Comparison of ENCODE assay signal across 13 cellular contexts in genomic region chr5:57225553-57225952, GRCh38.
"Had no signal": no experiment of that assay in that cellular context is flagged by ENCODE, and none has a peak within 500 bp of the region (broad histone marks: within the 10 kb centered on the region; RNA-seq: fewer than 3 reads in every experiment).

No MANE protein-coding gene starts in this region.

- H3K27me3 Mint-ChIP-seq: activated CD8-positive, alpha-beta memory T cell treated with anti-CD3 and anti-CD28 coated beads, Interleukin-2, amount 10 ng/mL, durations not matched to agents 7 days and 5 days; naive thymus-derived CD4-positive, alpha-beta T cell had no signal

- DNase-seq: activated CD4-positive, alpha-beta T cell treated with anti-CD3 and anti-CD28 coated beads for 4 hours; activated CD8-positive, alpha-beta memory T cell treated with anti-CD3 and anti-CD28 coated beads, Interleukin-2, amount 10 ng/mL, durations not matched to agents 7 days and 5 days; colonic mucosa; heart right ventricle; left cardiac atrium; mucosa of descending colon; naive thymus-derived CD4-positive, alpha-beta T cell; stimulated activated CD4-positive, alpha-beta T cell treated with anti-CD3 and anti-CD28 coated beads, Interleukin-4, amount 100 ng/mL, for 1 hour; stimulated activated naive CD4-positive, alpha-beta T cell treated with Interleukin-2 at 50 U/mL for 16 hours; T-helper 1 cell; trophoblast cell had no signal

- H3K4me3 Mint-ChIP-seq: activated CD8-positive, alpha-beta memory T cell treated with anti-CD3 and anti-CD28 coated beads, Interleukin-2, amount 10 ng/mL, durations not matched to agents 7 days and 5 days; naive thymus-derived CD4-positive, alpha-beta T cell had no signal

- ATAC-seq: activated CD8-positive, alpha-beta memory T cell treated with anti-CD3 and anti-CD28 coated beads, Interleukin-2, amount 10 ng/mL, durations not matched to agents 7 days and 5 days; gastroesophageal sphincter; left cardiac atrium; mucosa of descending colon; SK-N-SH treated with all-trans-retinoic acid at 6 μM for 48 hours had no signal

- H3K9me3 Mint-ChIP-seq: naive thymus-derived CD4-positive, alpha-beta T cell had no signal

- H3K27ac Mint-ChIP-seq: activated CD8-positive, alpha-beta memory T cell treated with anti-CD3 and anti-CD28 coated beads, Interleukin-2, amount 10 ng/mL, durations not matched to agents 7 days and 5 days had no signal
